Comparison of ENCODE assay signal across 14 cellular contexts in genomic region chr17:77772899-77773358, GRCh38.
DNase-seq lines count a peak whose midpoint lies in the region; ATAC-seq and TF ChIP-seq lines count a peak whose summit lies in the region.
"Had no signal": no experiment of that assay in that cellular context is flagged by ENCODE, and none has a peak within 500 bp of the region (broad histone marks: within the 10 kb centered on the region; RNA-seq: fewer than 3 reads in every experiment).

No MANE protein-coding gene starts in this region.

- H3K4me2 ChIP-seq in KMS-11 (no peak overlapping the region), neural progenitor cell (peak overlapping the region; percentile 42)

- peak; percentile 21 for ATAC-seq in gastroesophageal sphincter

- H4K20me1 ChIP-seq in KMS-11 (ENCODE audit: insufficient read depth) (no peaks in the 10 kb centered on the region), neural progenitor cell (ENCODE audit: low read depth) (no peaks in the 10 kb centered on the region)

- H3K27me3 Mint-ChIP-seq in neural progenitor cell (ENCODE audit: insufficient read depth, low read depth) = peaks cover 15% of the 10 kb centered on the region

- H3K9ac ChIP-seq in KMS-11 (no peak overlapping the region), neural progenitor cell (no peak overlapping the region)

- no peak for TF ChIP-seq POLR2A in gastroesophageal sphincter (IDR thresholded peaks at IDR 0.05)

- no peak overlapping the region for H3K4me3 Mint-ChIP-seq in neural progenitor cell

- TF ChIP-seq CTCF in KMS-11 (conservative IDR thresholded peaks at IDR 0.05; ENCODE audit: low read depth, low read length) (no peak), gastroesophageal sphincter (IDR thresholded peaks at IDR 0.05) (no peak), neural progenitor cell (IDR thresholded peaks at IDR 0.05) (no peak)

- H3K9me3 Mint-ChIP-seq in neural progenitor cell = peaks cover 9% of the 10 kb centered on the region
- H3K9me3 Mint-ChIP-seq: activated T-helper 2 cell treated with anti-CD3 and anti-CD28 coated beads, Interferon-gamma antibody, Interleukin-2, Interleukin-4, amounts not matched to agents 10 μg/mL and 5 μg/mL and 100 μg/mL, durations not matched to agents 14 hours and 24 hours and 36 hours had no signal

- DNase-seq in NCI-H2196 (lab: John Stamatoyannopoulos, UW; ENCODE audit: unreplicated experiment) (peak; percentile 29), NCI-H2196 treated with DMSO at 0.1 percent for 48 hours (lab: John Stamatoyannopoulos, UW; ENCODE audit: unreplicated experiment) (no peak), neural progenitor cell (ENCODE audit: low spot score) (no peak), cerebellar nuclear complex (lab: John Stamatoyannopoulos, UW) (no peak), foreskin melanocyte (no peak)
- DNase-seq in activated naive CD4-positive, alpha-beta T cell treated with Interleukin-2 at 50 U/mL for 16 hours = no peak
- DNase-seq: DMS153, NCI-H187 treated with DMSO at 0.1 percent for 48 hours had no signal

- H3K36me3 ChIP-seq in KMS-11 (ENCODE audit: insufficient read depth) = no peaks in the 10 kb centered on the region
- no peaks in the 10 kb centered on the region for H3K36me3 ChIP-seq in gastroesophageal sphincter
- H3K36me3 ChIP-seq in neural progenitor cell = no peaks in the 10 kb centered on the region
- H3K36me3 ChIP-seq: spleen, thoracic aorta had no signal

- no peak overlapping the region for H3K4me3 ChIP-seq in KMS-11 (IDR thresholded peaks at IDR 0.05; ENCODE audit: insufficient read depth, low read depth, low read length)
- H3K4me3 ChIP-seq in gastroesophageal sphincter = no peak overlapping the region
- no peak overlapping the region for H3K4me3 ChIP-seq in neural progenitor cell
- H3K4me3 ChIP-seq: SK-N-MC, spleen, thoracic aorta had no signal

- H3K27me3 ChIP-seq in KMS-11 (ENCODE audit: insufficient read depth, low read depth) = no peaks in the 10 kb centered on the region
- H3K27me3 ChIP-seq in gastroesophageal sphincter = no peaks in the 10 kb centered on the region
- no peaks in the 10 kb centered on the region for H3K27me3 ChIP-seq in neural progenitor cell

- WGBS in gastroesophageal sphincter (ENCODE audit: low coverage in 1 of 2), 2 donors = 57 to 59% methylated on average over 1 to 3 of the region's 6 CpGs

- H3F3A ChIP-seq in neural progenitor cell (ENCODE audit: low read depth) = peaks cover 11% of the 10 kb centered on the region

- H2AFZ ChIP-seq in KMS-11 (ENCODE audit: low read depth) (peak overlapping the region; percentile 21; the same call in 1 of the 2 replicates), neural progenitor cell (replicated peaks) (peak overlapping the region; percentile 92)

- no peak for TF ChIP-seq EP300 in gastroesophageal sphincter (IDR thresholded peaks at IDR 0.05)

- H3K27ac ChIP-seq in KMS-11 = no peak overlapping the region
- no peak overlapping the region for H3K27ac ChIP-seq in gastroesophageal sphincter
- no peak overlapping the region for H3K27ac ChIP-seq in neural progenitor cell
- H3K27ac ChIP-seq: SK-N-MC, spleen, thoracic aorta had no signal

- no peaks in the 10 kb centered on the region for H3K36me3 Mint-ChIP-seq in neural progenitor cell

- H3K4me1 ChIP-seq in KMS-11 (ENCODE audit: low read depth, poor library complexity, severe bottlenecking) (peaks cover 13% of the 10 kb centered on the region), gastroesophageal sphincter (peaks cover 0 to 23% (median 4%) of the 10 kb centered on the region in 3 donors), neural progenitor cell (peaks cover 7% of the 10 kb centered on the region)

- H3K4me1 Mint-ChIP-seq in neural progenitor cell = peaks cover 30% of the 10 kb centered on the region

- H3K9me3 ChIP-seq in gastroesophageal sphincter (no peaks in the 10 kb centered on the region), neural progenitor cell (ENCODE audit: low read depth) (no peaks in the 10 kb centered on the region)
- H3K9me3 ChIP-seq: spleen, thoracic aorta had no signal

- no peaks in the 10 kb centered on the region for H3K79me2 ChIP-seq in KMS-11 (ENCODE audit: insufficient read depth, low read depth)
- no peaks in the 10 kb centered on the region for H3K79me2 ChIP-seq in neural progenitor cell (ENCODE audit: low read depth)

- peak overlapping the region; percentile 79 for H3K27ac Mint-ChIP-seq in neural progenitor cell
- H3K27ac Mint-ChIP-seq: activated T-helper 2 cell treated with anti-CD3 and anti-CD28 coated beads, Interferon-gamma antibody, Interleukin-2, Interleukin-4, amounts not matched to agents 10 μg/mL and 5 μg/mL and 100 μg/mL, durations not matched to agents 14 hours and 24 hours and 36 hours had no signal
